Comparison of ENCODE assay signal across 14 cellular contexts in genomic region chr22:44443641-44444235, GRCh38.
"Had no signal": no experiment of that assay in that cellular context is flagged by ENCODE, and none has a peak within 500 bp of the region (broad histone marks: within the 10 kb centered on the region; RNA-seq: fewer than 3 reads in every experiment).

No MANE protein-coding gene starts in this region.

- H3K4me1 Mint-ChIP-seq: natural killer cell had no signal

- H3K36me3 ChIP-seq: adrenal gland, esophagus muscularis mucosa, ovary, thyroid gland, vagina had no signal

- H3K9me3 ChIP-seq: adrenal gland, esophagus muscularis mucosa, ovary, thyroid gland, vagina had no signal

- H3K27me3 ChIP-seq: adrenal gland, esophagus muscularis mucosa, ovary, thyroid gland, vagina had no signal

- H3K27ac ChIP-seq: adrenal gland, esophagus muscularis mucosa, ovary, thyroid gland, vagina had no signal

- H3K4me3 ChIP-seq: adrenal gland, esophagus muscularis mucosa, ovary, thyroid gland, vagina had no signal

- H3K27me3 Mint-ChIP-seq: activated CD8-positive, alpha-beta T cell treated with anti-CD3 and anti-CD28 coated beads for 36 hours had no signal

- H3K27ac Mint-ChIP-seq: activated CD8-positive, alpha-beta T cell treated with anti-CD3 and anti-CD28 coated beads for 36 hours; natural killer cell; T-helper 2 cell treated with Interferon-gamma antibody and Interleukin-4, amounts not matched to agents 5 μg/mL and 100 μg/mL, for 36 hours had no signal

- ATAC-seq: activated CD8-positive, alpha-beta T cell treated with anti-CD3 and anti-CD28 coated beads for 36 hours; natural killer cell had no signal

- DNase-seq: activated CD4-positive, alpha-beta T cell treated with anti-CD3 and anti-CD28 coated beads for 1 hour; activated CD8-positive, alpha-beta memory T cell treated with anti-CD3 and anti-CD28 coated beads, Interleukin-2, amount 50 U/mL, for 48 hours; activated CD8-positive, alpha-beta T cell treated with anti-CD3 and anti-CD28 coated beads for 36 hours; activated naive CD4-positive, alpha-beta T cell treated with anti-CD3 and anti-CD28 coated beads, Interleukin-2, amount 50 U/mL, for 16 hours; adrenal gland; cerebellar nuclear complex; dermis blood vessel endothelial cell; mammary epithelial cell; natural killer cell; ovary; thyroid gland had no signal

- H3K4me1 ChIP-seq: thyroid gland had no signal

- H3K36me3 Mint-ChIP-seq: natural killer cell had no signal

- H3K9me3 Mint-ChIP-seq: activated CD8-positive, alpha-beta T cell treated with anti-CD3 and anti-CD28 coated beads for 36 hours had no signal

- H3K4me3 Mint-ChIP-seq: activated CD8-positive, alpha-beta T cell treated with anti-CD3 and anti-CD28 coated beads for 36 hours; natural killer cell; T-helper 2 cell treated with Interferon-gamma antibody and Interleukin-4, amounts not matched to agents 5 μg/mL and 100 μg/mL, for 36 hours had no signal
